Comparison of ENCODE assay signal across 8 cellular contexts in genomic region chr2:131092409-131093065, GRCh38. TPM values are rescaled to one million over a fixed set of nuclear protein-coding genes. Genes with fewer than 3 reads are reported as not detected.
DNase-seq lines count a peak whose midpoint lies in the region; ATAC-seq and TF ChIP-seq lines count a peak whose summit lies in the region.

No MANE protein-coding gene starts in this region.

- H2BK5ac ChIP-seq in neuronal stem cell (ENCODE audit: low read length) = peak overlapping the region; percentile 99

- H3K4me1 Mint-ChIP-seq in effector memory CD8-positive, alpha-beta T cell (ENCODE audit: low read depth in 2 of 2) = peaks cover 7 to 33% of the 10 kb centered on the region in 2 donors

- H3K4me3 Mint-ChIP-seq in effector memory CD8-positive, alpha-beta T cell = peak overlapping the region; percentile 71 to 87

- no peaks in the 10 kb centered on the region for H3K27me3 ChIP-seq in RWPE2 (ENCODE audit: insufficient read depth, poor library complexity, severe bottlenecking)
- no peaks in the 10 kb centered on the region for H3K27me3 ChIP-seq in neuronal stem cell (ENCODE audit: control insufficient read depth in 3 of 3, insufficient read depth in 3 of 3, low read depth in 1 of 3, low read length in 3 of 3)

- H3K9ac ChIP-seq in neuronal stem cell (ENCODE audit: low read depth, low read length, poor library complexity) = peak overlapping the region; percentile 98

- H2AFZ ChIP-seq in neuronal stem cell (ENCODE audit: low read length) = peak overlapping the region; percentile 93

- no peak overlapping the region for H2BK12ac ChIP-seq in neuronal stem cell (ENCODE audit: low read length)

- H3K9me3 ChIP-seq in RWPE2 (ENCODE audit: severe bottlenecking) (no peaks in the 10 kb centered on the region), neuronal stem cell (replicated peaks in 1 of 2; ENCODE audit: control insufficient read depth in 2 of 2, insufficient read depth in 1 of 2, low read depth in 1 of 2, low read length in 2 of 2) (peaks cover 0 to 2% of the 10 kb centered on the region in 2 donors)

- no peak overlapping the region for H2BK15ac ChIP-seq in neuronal stem cell (ENCODE audit: low read length)

- H3K14ac ChIP-seq in neuronal stem cell (ENCODE audit: low read length) = no peak overlapping the region

- peaks cover 4% of the 10 kb centered on the region for H3K79me1 ChIP-seq in neuronal stem cell (ENCODE audit: low read depth, low read length)

- H3K4me1 ChIP-seq in RWPE2 (ENCODE audit: insufficient read depth, poor library complexity, severe bottlenecking) (peaks cover 8% of the 10 kb centered on the region), neuronal stem cell (ENCODE audit: control insufficient read depth in 2 of 2, insufficient read depth in 1 of 2, low read depth in 1 of 2, low read length in 2 of 2) (no peaks in the 10 kb centered on the region)

- H3K36me3 ChIP-seq in RWPE2 (ENCODE audit: low read depth) (peaks cover 32% of the 10 kb centered on the region), neuronal stem cell (replicated peaks in 1 of 2; ENCODE audit: control insufficient read depth in 2 of 2, insufficient read depth in 2 of 2, low read length in 2 of 2) (peaks cover 6 to 42% of the 10 kb centered on the region in 2 donors)

- H3K4ac ChIP-seq in neuronal stem cell (ENCODE audit: low read length) = no peak overlapping the region

- H2AK5ac ChIP-seq in neuronal stem cell (ENCODE audit: low read depth, low read length) = no peak overlapping the region

- H3K4me3 ChIP-seq in RWPE2 (ENCODE audit: severe bottlenecking) (peak overlapping the region; percentile 95), neuronal stem cell (ENCODE audit: low read length in 2 of 2) (peak overlapping the region; percentile 59 to 100)

- H4K8ac ChIP-seq in neuronal stem cell (ENCODE audit: low read depth, low read length) = no peak overlapping the region

- H2BK120ac ChIP-seq in neuronal stem cell (ENCODE audit: low read depth, low read length) = no peak overlapping the region

- H3K36me3 Mint-ChIP-seq in effector memory CD8-positive, alpha-beta T cell (ENCODE audit: insufficient read depth) = peaks cover 38% of the 10 kb centered on the region

- DNase-seq in RWPE2 (ENCODE audit: low spot score) (no peak), neuronal stem cell (ENCODE audit: low spot score) (no peak), HK-2 (ENCODE audit: unreplicated experiment) (no peak), NCI-H526 treated with DMSO at 0.1 percent for 48 hours (lab: John Stamatoyannopoulos, UW) (no peak)
- peak in 1 of 3 experiments; percentile 12 for DNase-seq in effector memory CD8-positive, alpha-beta T cell

- H3K23ac ChIP-seq in neuronal stem cell (ENCODE audit: low read depth, low read length, poor library complexity) = peak overlapping the region; percentile 100

- no CpG with 5 or more reads among the region's 36 CpGs for WGBS in neuronal stem cell (ENCODE audit: extremely low coverage in 2 of 2, insufficient read length in 2 of 2, insufficient replicate concordance in 1 of 2), 2 donors

- H3K9me3 Mint-ChIP-seq in effector memory CD8-positive, alpha-beta T cell = no peaks in the 10 kb centered on the region

- no peak overlapping the region for H3K4me2 ChIP-seq in neuronal stem cell (ENCODE audit: insufficient read depth, low read length, poor library complexity, severe bottlenecking)

- H3K27ac Mint-ChIP-seq in effector memory CD8-positive, alpha-beta T cell = peak overlapping the region; percentile 86 to 97

- no peaks in the 10 kb centered on the region for H3K27me3 Mint-ChIP-seq in effector memory CD8-positive, alpha-beta T cell

- peak overlapping the region; percentile 74 for H3K27ac ChIP-seq in RWPE2 (ENCODE audit: poor library complexity, severe bottlenecking)
- peak overlapping the region; percentile 99 for H3K27ac ChIP-seq in neuronal stem cell (replicated peaks; ENCODE audit: low read length)

- peak overlapping the region; percentile 93 for H3K18ac ChIP-seq in neuronal stem cell (ENCODE audit: low read length)

- peak; percentile 18 for ATAC-seq in GM18499 (IDR thresholded peaks at IDR 0.05; ENCODE audit: insufficient read depth, unreplicated experiment)
- no peak for ATAC-seq in RWPE2 (ENCODE audit: low read depth)
- ATAC-seq in effector memory CD8-positive, alpha-beta T cell (replicated peaks) = no peak
- ATAC-seq in HG02798 (IDR thresholded peaks at IDR 0.05; ENCODE audit: poor library complexity, unreplicated experiment) = no peak
- ATAC-seq in GM18861 (IDR thresholded peaks at IDR 0.05; ENCODE audit: unreplicated experiment) = no peak

- TF ChIP-seq CTCF in RWPE2 (IDR thresholded peaks at IDR 0.05; ENCODE audit: poor library complexity, severe bottlenecking) = no peak

- H4K91ac ChIP-seq in neuronal stem cell (ENCODE audit: low read depth, low read length, poor library complexity) = no peak overlapping the region

RNA-seq across cellular contexts. Expression of gene FAM168B, which starts 0.7 kb away (rescaled TPM):
- 73.9 TPM for polyA plus RNA-seq in neuronal stem cell (2013, experiment 1 of 2)
- 72.7 TPM for polyA plus RNA-seq in neuronal stem cell (2013, experiment 2 of 2)

RNA-seq across cellular contexts. Expression of gene PLEKHB2, which starts 12.6 kb away (rescaled TPM):
- polyA plus RNA-seq in neuronal stem cell (2013, experiment 1 of 2) = 30.4 TPM
- polyA plus RNA-seq in neuronal stem cell (2013, experiment 2 of 2) = 31.1 TPM
